Comparison of ENCODE assay signal across 16 cellular contexts in genomic region chr14:61642246-61642982, GRCh38. TPM values are rescaled to one million over a fixed set of nuclear protein-coding genes. Genes with fewer than 3 reads are reported as not detected.
A peak's percentile ranks its signal among the peaks of the same experiment; 100 is the strongest.
DNase-seq lines count a peak whose midpoint lies in the region; ATAC-seq, FAIRE-seq and TF ChIP-seq lines count a peak whose summit lies in the region.
"Had no signal": no experiment of that assay in that cellular context is flagged by ENCODE, and none has a peak within 500 bp of the region (broad histone marks: within the 10 kb centered on the region; RNA-seq: fewer than 3 reads in every experiment).

No MANE protein-coding gene starts in this region.

- H3K36me3 ChIP-seq in astrocyte (ENCODE audit: insufficient read depth, low read length) (no peaks in the 10 kb centered on the region), tibial nerve (no peaks in the 10 kb centered on the region)
- H3K36me3 ChIP-seq: BE2C had no signal

- no peak for TF ChIP-seq EP300 in tibial nerve (IDR thresholded peaks at IDR 0.05)

- no peak for TF ChIP-seq POLR2A in tibial nerve (IDR thresholded peaks at IDR 0.05)

- 72 to 73% methylated on average over 9 of the region's 9 CpGs for WGBS in tibial nerve, 2 donors

- peak overlapping the region; percentile 98 for H3K27ac Mint-ChIP-seq in astrocyte (ENCODE audit: unreplicated experiment)
- peak overlapping the region; percentile 86 for H3K27ac Mint-ChIP-seq in glutamatergic neuron (ENCODE audit: unreplicated experiment)
- no peak overlapping the region for H3K27ac Mint-ChIP-seq in effector memory CD8-positive, alpha-beta T cell

- H3K27ac ChIP-seq in astrocyte (ENCODE audit: low read depth, low read length) (no peak overlapping the region), tibial nerve (no peak overlapping the region)

- H3K9me3 Mint-ChIP-seq in astrocyte (ENCODE audit: unreplicated experiment), result peaks cover 4% of the 10 kb centered on the region
- peaks cover 5% of the 10 kb centered on the region for H3K9me3 Mint-ChIP-seq in glutamatergic neuron (ENCODE audit: unreplicated experiment)
- H3K9me3 Mint-ChIP-seq in effector memory CD8-positive, alpha-beta T cell, result no peaks in the 10 kb centered on the region

- no peak for ATAC-seq in effector memory CD8-positive, alpha-beta T cell (replicated peaks)
- ATAC-seq: activated CD4-positive, CD25-positive, alpha-beta regulatory T cell treated with anti-CD3 and anti-CD28 coated beads, Interleukin-2, amount 50 U/mL, for 24 hours had no signal

- no peak overlapping the region for H3K4me3 Mint-ChIP-seq in astrocyte (ENCODE audit: unreplicated experiment)
- peak overlapping the region; percentile 61 for H3K4me3 Mint-ChIP-seq in glutamatergic neuron (ENCODE audit: unreplicated experiment)
- H3K4me3 Mint-ChIP-seq in effector memory CD8-positive, alpha-beta T cell, result no peak overlapping the region

- H3K4me1 ChIP-seq in astrocyte (ENCODE audit: insufficient read depth, low read length) (no peaks in the 10 kb centered on the region), tibial nerve (no peaks in the 10 kb centered on the region)

- H3K27me3 ChIP-seq in astrocyte (ENCODE audit: insufficient read depth, low read length) (no peaks in the 10 kb centered on the region), tibial nerve (no peaks in the 10 kb centered on the region)
- H3K27me3 ChIP-seq: BE2C had no signal

- no peaks in the 10 kb centered on the region for H4K20me1 ChIP-seq in astrocyte (ENCODE audit: insufficient read depth, low read length)

- no peaks in the 10 kb centered on the region for H3K27me3 Mint-ChIP-seq in astrocyte (ENCODE audit: low read depth, unreplicated experiment)
- peaks cover 5% of the 10 kb centered on the region for H3K27me3 Mint-ChIP-seq in glutamatergic neuron (ENCODE audit: unreplicated experiment)
- H3K27me3 Mint-ChIP-seq in effector memory CD8-positive, alpha-beta T cell, result no peaks in the 10 kb centered on the region

- H3K36me3 Mint-ChIP-seq in astrocyte (ENCODE audit: low read depth, unreplicated experiment), result no peaks in the 10 kb centered on the region
- H3K36me3 Mint-ChIP-seq in glutamatergic neuron (ENCODE audit: unreplicated experiment), result peaks cover 7% of the 10 kb centered on the region
- H3K36me3 Mint-ChIP-seq in effector memory CD8-positive, alpha-beta T cell (ENCODE audit: insufficient read depth), result no peaks in the 10 kb centered on the region

- H3K4me1 Mint-ChIP-seq in astrocyte (ENCODE audit: low read depth, unreplicated experiment), result peaks cover 25% of the 10 kb centered on the region
- H3K4me1 Mint-ChIP-seq in glutamatergic neuron (ENCODE audit: low read depth, unreplicated experiment), result peaks cover 54% of the 10 kb centered on the region
- peaks cover 0 to 5% of the 10 kb centered on the region in 2 donors for H3K4me1 Mint-ChIP-seq in effector memory CD8-positive, alpha-beta T cell (ENCODE audit: low read depth in 2 of 2)

- H3K4me2 ChIP-seq in astrocyte (ENCODE audit: low read length), result no peak overlapping the region

- no peak overlapping the region for H2AFZ ChIP-seq in astrocyte (ENCODE audit: low read depth, low read length)

- TF ChIP-seq CTCF in AG10803 (conservative IDR thresholded peaks at IDR 0.05; ENCODE audit: low read length), result no peak
- no peak for TF ChIP-seq CTCF in HFF-Myc (IDR thresholded peaks at IDR 0.05; ENCODE audit: low read depth, low read length, missing control alignments)
- no peak for TF ChIP-seq CTCF in astrocyte (IDR thresholded peaks at IDR 0.05; ENCODE audit: insufficient read depth, low read depth, low read length)
- no peak for TF ChIP-seq CTCF in glutamatergic neuron (IDR thresholded peaks at IDR 0.05; ENCODE audit: partially characterized antibody, unreplicated experiment)
- TF ChIP-seq CTCF in tibial nerve (IDR thresholded peaks at IDR 0.05), result no peak

- H3K4me3 ChIP-seq in AG10803 (ENCODE audit: low read length) (no peak overlapping the region), HFF-Myc (replicated peaks; ENCODE audit: low read depth, low read length) (no peak overlapping the region), astrocyte (ENCODE audit: insufficient read depth, low read depth, low read length) (no peak overlapping the region), tibial nerve (no peak overlapping the region)

- no peak overlapping the region for H3K9ac ChIP-seq in astrocyte (ENCODE audit: low read length)

- H3K79me2 ChIP-seq in astrocyte (ENCODE audit: insufficient read depth, low read length), result no peaks in the 10 kb centered on the region

- no peak for FAIRE-seq in astrocyte (lab: Jason Lieb, UNC)

- H3K9me3 ChIP-seq in astrocyte (ENCODE audit: insufficient read depth, low read depth, low read length) (no peaks in the 10 kb centered on the region), tibial nerve (no peaks in the 10 kb centered on the region)
- H3K9me3 ChIP-seq: BE2C had no signal

- DNase-seq in AG10803 (ENCODE audit: low read depth) (peak; percentile 86), HFF-Myc (ENCODE audit: extremely low read depth, low read depth) (peak; percentile 91), astrocyte (ENCODE audit: low read depth) (peak; percentile 31), glutamatergic neuron (no peak), GM19238 (ENCODE audit: insufficient read length, low spot score) (no peak), tibial nerve (ENCODE audit: low spot score in 2 of 2) (no peak)
- no peak for DNase-seq in effector memory CD8-positive, alpha-beta T cell
- DNase-seq in stimulated activated naive CD4-positive, alpha-beta T cell treated with Interleukin-2 at 50 U/mL for 16 hours (lab: John Stamatoyannopoulos, UW), result no peak
- DNase-seq: activated gamma-delta T cell; BE2C; cerebellar nuclear complex; NCI-H1048; NCI-H748 treated with DMSO at 0.1 percent for 48 hours; nucleus accumbens; stimulated activated CD4-positive, alpha-beta T cell treated with anti-CD3 and anti-CD28 coated beads, Interleukin-15, amount 100 ng/mL, for 24 hours had no signal

RNA-seq across cellular contexts. Expression of gene HIF1A, which starts 52.9 kb away (rescaled TPM):
- total RNA-seq in astrocyte (435 and 475 TPM in 2 replicates), glutamatergic neuron (ENCODE audit: unreplicated experiment) (145 TPM), tibial nerve (10 to 100 TPM; 37.9 to 80.4 (median 59.4) TPM)

Comparison
In these comparisons a context has a peak if more than half of its experiments do, and no peak if none do; other contexts are left out.
1. DNase-seq: peak in AG10803 (single experiment), HFF-Myc (single experiment) and astrocyte (single experiment); none in glutamatergic neuron (single experiment), GM19238 (single experiment), tibial nerve (0 of 2), effector memory CD8-positive, alpha-beta T cell (0 of 3) and stimulated activated naive CD4-positive, alpha-beta T cell treated with Interleukin-2 at 50 U/mL for 16 hours (single experiment).
2. H3K27ac Mint-ChIP-seq: peak in astrocyte (single experiment) and glutamatergic neuron (single experiment); none in effector memory CD8-positive, alpha-beta T cell (0 of 2).